Comparison of ENCODE assay signal across 1 cellular context in genomic region chr15:39921274-39921638, GRCh38.
TF ChIP-seq lines count a peak whose summit lies in the region.

No MANE protein-coding gene starts in this region.

TF ChIP-seq in K562, 482 proteins besides CTCF, POLR2A, EP300 and RAD21 (continued from another document):
- TF ChIP-seq LCOR (CRISPR knock-in tag; IDR thresholded peaks at IDR 0.05) = 0 out of 2 replicates have a peak, but pooled peaks have one; percentile 8
- no peak for TF ChIP-seq POLR2G (IDR thresholded peaks at IDR 0.05; ENCODE audit: low read depth, low read length)
- no peak for TF ChIP-seq HNRNPH1 (optimal IDR thresholded peaks at IDR 0.05; ENCODE audit: low read depth, low read length)
- no peak for TF ChIP-seq BCLAF1 (IDR thresholded peaks at IDR 0.05; ENCODE audit: borderline replicate concordance in 1 of 2, control insufficient read depth in 1 of 2, low read depth in 2 of 2, low read length in 1 of 2)
- TF ChIP-seq ATF6 (CRISPR knock-in tag; IDR thresholded peaks at IDR 0.05) = 0 out of 2 replicates have a peak, but pooled peaks have one; percentile 51
- no peak for TF ChIP-seq ELF2 (CRISPR knock-in tag; IDR thresholded peaks at IDR 0.05)
- TF ChIP-seq, protein P1, sequence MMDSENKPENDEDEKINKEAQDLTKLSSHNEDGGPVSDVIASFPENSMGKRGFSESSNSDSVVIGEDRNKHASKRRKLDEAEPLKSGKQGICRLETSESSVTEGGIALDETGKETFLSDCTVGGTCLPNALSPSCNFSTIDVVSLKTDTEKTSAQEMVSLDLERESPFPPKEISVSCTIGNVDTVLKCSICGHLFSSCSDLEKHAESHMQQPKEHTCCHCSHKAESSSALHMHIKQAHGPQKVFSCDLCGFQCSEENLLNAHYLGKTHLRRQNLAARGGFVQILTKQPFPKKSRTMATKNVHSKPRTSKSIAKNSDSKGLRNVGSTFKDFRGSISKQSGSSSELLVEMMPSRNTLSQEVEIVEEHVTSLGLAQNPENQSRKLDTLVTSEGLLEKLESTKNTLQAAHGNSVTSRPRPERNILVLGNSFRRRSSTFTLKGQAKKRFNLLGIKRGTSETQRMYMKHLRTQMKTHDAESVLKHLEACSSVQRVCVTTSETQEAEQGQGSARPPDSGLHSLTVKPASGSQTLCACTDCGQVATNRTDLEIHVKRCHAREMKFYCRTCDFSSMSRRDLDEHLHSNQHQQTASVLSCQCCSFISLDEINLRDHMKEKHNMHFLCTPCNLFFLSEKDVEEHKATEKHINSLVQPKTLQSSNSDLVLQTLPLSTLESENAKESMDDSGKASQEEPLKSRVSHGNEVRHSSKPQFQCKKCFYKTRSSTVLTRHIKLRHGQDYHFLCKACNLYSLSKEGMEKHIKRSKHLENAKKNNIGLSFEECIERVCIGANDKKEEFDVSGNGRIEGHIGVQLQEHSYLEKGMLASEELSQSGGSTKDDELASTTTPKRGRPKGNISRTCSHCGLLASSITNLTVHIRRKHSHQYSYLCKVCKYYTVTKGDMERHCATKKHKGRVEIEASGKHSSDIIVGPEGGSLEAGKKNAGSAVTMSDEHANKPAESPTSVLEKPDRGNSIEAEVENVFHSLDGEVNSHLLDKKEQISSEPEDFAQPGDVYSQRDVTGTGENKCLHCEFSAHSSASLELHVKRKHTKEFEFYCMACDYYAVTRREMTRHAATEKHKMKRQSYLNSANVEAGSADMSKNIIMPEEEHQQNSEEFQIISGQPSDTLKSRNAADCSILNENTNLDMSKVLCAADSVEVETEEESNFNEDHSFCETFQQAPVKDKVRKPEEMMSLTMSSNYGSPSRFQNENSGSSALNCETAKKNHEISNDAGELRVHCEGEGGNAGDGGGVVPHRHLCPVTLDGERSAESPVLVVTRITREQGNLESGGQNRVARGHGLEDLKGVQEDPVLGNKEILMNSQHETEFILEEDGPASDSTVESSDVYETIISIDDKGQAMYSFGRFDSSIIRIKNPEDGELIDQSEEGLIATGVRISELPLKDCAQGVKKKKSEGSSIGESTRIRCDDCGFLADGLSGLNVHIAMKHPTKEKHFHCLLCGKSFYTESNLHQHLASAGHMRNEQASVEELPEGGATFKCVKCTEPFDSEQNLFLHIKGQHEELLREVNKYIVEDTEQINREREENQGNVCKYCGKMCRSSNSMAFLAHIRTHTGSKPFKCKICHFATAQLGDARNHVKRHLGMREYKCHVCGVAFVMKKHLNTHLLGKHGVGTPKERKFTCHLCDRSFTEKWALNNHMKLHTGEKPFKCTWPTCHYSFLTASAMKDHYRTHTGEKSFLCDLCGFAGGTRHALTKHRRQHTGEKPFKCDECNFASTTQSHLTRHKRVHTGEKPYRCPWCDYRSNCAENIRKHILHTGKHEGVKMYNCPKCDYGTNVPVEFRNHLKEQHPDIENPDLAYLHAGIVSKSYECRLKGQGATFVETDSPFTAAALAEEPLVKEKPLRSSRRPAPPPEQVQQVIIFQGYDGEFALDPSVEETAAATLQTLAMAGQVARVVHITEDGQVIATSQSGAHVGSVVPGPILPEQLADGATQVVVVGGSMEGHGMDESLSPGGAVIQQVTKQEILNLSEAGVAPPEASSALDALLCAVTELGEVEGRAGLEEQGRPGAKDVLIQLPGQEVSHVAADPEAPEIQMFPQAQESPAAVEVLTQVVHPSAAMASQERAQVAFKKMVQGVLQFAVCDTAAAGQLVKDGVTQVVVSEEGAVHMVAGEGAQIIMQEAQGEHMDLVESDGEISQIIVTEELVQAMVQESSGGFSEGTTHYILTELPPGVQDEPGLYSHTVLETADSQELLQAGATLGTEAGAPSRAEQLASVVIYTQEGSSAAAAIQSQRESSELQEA (IDR thresholded peaks at IDR 0.05; ENCODE audit: low read depth) = 0 out of 2 replicates have a peak, but pooled peaks have one; percentile 35
- TF ChIP-seq NCOA1 (IDR thresholded peaks at IDR 0.05; ENCODE audit: low read depth) = no peak
- no peak for TF ChIP-seq TGIF2 (CRISPR knock-in tag; IDR thresholded peaks at IDR 0.05)
- TF ChIP-seq TCF3 (CRISPR knock-in tag; IDR thresholded peaks at IDR 0.05) = 0 out of 2 replicates have a peak, but pooled peaks have one; percentile 3
- TF ChIP-seq, protein P2, sequence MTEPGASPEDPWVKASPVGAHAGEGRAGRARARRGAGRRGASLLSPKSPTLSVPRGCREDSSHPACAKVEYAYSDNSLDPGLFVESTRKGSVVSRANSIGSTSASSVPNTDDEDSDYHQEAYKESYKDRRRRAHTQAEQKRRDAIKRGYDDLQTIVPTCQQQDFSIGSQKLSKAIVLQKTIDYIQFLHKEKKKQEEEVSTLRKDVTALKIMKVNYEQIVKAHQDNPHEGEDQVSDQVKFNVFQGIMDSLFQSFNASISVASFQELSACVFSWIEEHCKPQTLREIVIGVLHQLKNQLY (CRISPR knock-in tag; conservative IDR thresholded peaks at IDR 0.05) = no peak
- no peak for TF ChIP-seq ZNF253 (CRISPR knock-in tag; conservative IDR thresholded peaks at IDR 0.05)
- no peak for TF ChIP-seq CREM (IDR thresholded peaks at IDR 0.05; ENCODE audit: low read depth)
- TF ChIP-seq ARID3B (CRISPR knock-in tag; IDR thresholded peaks at IDR 0.05; ENCODE audit: borderline replicate concordance) = no peak
- no peak for TF ChIP-seq POLR2AphosphoS5 (IDR thresholded peaks at IDR 0.05; ENCODE audit: control insufficient read depth, insufficient read depth, low read depth, low read length)
- peak in 1 of 2 experiments; percentile 61; a peak in 2 of 4 replicates for TF ChIP-seq ARNT (IDR thresholded peaks at IDR 0.05)
- TF ChIP-seq, protein P3, sequence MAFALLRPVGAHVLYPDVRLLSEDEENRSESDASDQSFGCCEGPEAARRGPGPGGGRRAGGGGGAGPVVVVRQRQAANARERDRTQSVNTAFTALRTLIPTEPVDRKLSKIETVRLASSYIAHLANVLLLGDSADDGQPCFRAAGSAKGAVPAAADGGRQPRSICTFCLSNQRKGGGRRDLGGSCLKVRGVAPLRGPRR (CRISPR knock-in tag; IDR thresholded peaks at IDR 0.05) = no peak
- TF ChIP-seq TOE1 (IDR thresholded peaks at IDR 0.05; ENCODE audit: borderline replicate concordance) = no peak
- no peak for TF ChIP-seq TOE1 (CRISPR knock-in tag; IDR thresholded peaks at IDR 0.05; ENCODE audit: borderline replicate concordance, low read depth)
- no peak for TF ChIP-seq ZNF274 (IDR thresholded peaks at IDR 0.05; ENCODE audit: borderline replicate concordance, low read depth, low read length)
- no peak for TF ChIP-seq CBFB (CRISPR knock-in tag; IDR thresholded peaks at IDR 0.05)
- peak; percentile 25; the same call in 1 of the 2 replicates for TF ChIP-seq MIER1 (IDR thresholded peaks at IDR 0.05; ENCODE audit: low read depth)
- TF ChIP-seq SIX5 (IDR thresholded peaks at IDR 0.05; ENCODE audit: borderline replicate concordance in 1 of 2, insufficient read depth in 1 of 2, low read depth in 1 of 2, low read length in 2 of 2) = no peak
- 0 out of 2 replicates have a peak, but pooled peaks have one; percentile 4 for TF ChIP-seq TFAP4 (CRISPR knock-in tag; IDR thresholded peaks at IDR 0.05; ENCODE audit: borderline replicate concordance)
- TF ChIP-seq RUNX1 (IDR thresholded peaks at IDR 0.05; ENCODE audit: low read depth) = no peak
